Comparison of ENCODE assay signal across 21 cellular contexts in genomic region chr5:146528232-146528631, GRCh38. TPM values are rescaled to one million over a fixed set of nuclear protein-coding genes. Genes with fewer than 3 reads are reported as not detected.
A peak's percentile ranks its signal among the peaks of the same experiment; 100 is the strongest.
DNase-seq lines count a peak whose midpoint lies in the region; ATAC-seq, FAIRE-seq and TF ChIP-seq lines count a peak whose summit lies in the region.
"Had no signal": no experiment of that assay in that cellular context is flagged by ENCODE, and none has a peak within 500 bp of the region (broad histone marks: within the 10 kb centered on the region; RNA-seq: fewer than 3 reads in every experiment).

No MANE protein-coding gene starts in this region.

- no peak for FAIRE-seq in endothelial cell of umbilical vein (lab: Jason Lieb, UNC)

- POLR2A ChIA-PET in HCT116 (lab: Charles Lee) = interaction anchor here (0.8 kb wide), 1 partner anchor 12 kb away, joined by 3 read pairs; the partner anchor contains the start of gene GPR151
- POLR2A ChIA-PET in PC-9 (lab: Charles Lee; ENCODE audit: unreplicated experiment) = no interaction called here
- POLR2A ChIA-PET in endothelial cell of umbilical vein (lab: Charles Lee) = no interaction called here

- peak; percentile 67 for TF ChIP-seq RAD21 in HCT116 (IDR thresholded peaks at IDR 0.05; ENCODE audit: low read depth)

- CTCF ChIA-PET in HCT116 (lab: Charles Lee) (interaction anchor here (1.0 to 2.0 kb wide), 5 partner anchors 11 to 661 kb away, joined by 3 to 10 read pairs (median 4); partner anchors contain the start of gene TCERG1), PC-9 (lab: Charles Lee) (interaction anchor here (0.5 kb wide), 1 partner anchor 11 kb away, joined by 9 read pairs; no protein-coding TSS in a partner anchor), endothelial cell of umbilical vein (lab: Charles Lee) (interaction anchor here (0.5 to 2.1 kb wide), 12 partner anchors 12 to 661 kb away, joined by 3 to 14 read pairs (median 4); partner anchors contain the start of gene GPR151)

- intact Hi-C loops in HCT116 (cut with micrococcal nuclease) (no loop called here), PC-9 (cut with micrococcal nuclease; ENCODE audit: unreplicated experiment) (no loop called here), endothelial cell of umbilical vein (cut with micrococcal nuclease) (loop anchor here (1.0 kb wide), 1 partner anchor 62 kb away; no protein-coding TSS in a partner anchor), gastrocnemius medialis (cut with DNase I; ENCODE audit: low total_unique reads) (no loop called here)

- no peaks in the 10 kb centered on the region for H3K9me1 ChIP-seq in endothelial cell of umbilical vein (replicated peaks; ENCODE audit: control insufficient read depth, extremely low read depth, insufficient read depth, low read length)

- H3K9me2 ChIP-seq in HCT116 (ENCODE audit: insufficient read depth) = no peaks in the 10 kb centered on the region
- no peaks in the 10 kb centered on the region for H3K9me2 ChIP-seq in PC-9 (ENCODE audit: insufficient read depth)
- H3K9me2 ChIP-seq in GM23248 (ENCODE audit: insufficient read depth) = no peaks in the 10 kb centered on the region

- no peak overlapping the region for H3K9ac ChIP-seq in HCT116 (ENCODE audit: low read length)
- no peak overlapping the region for H3K9ac ChIP-seq in endothelial cell of umbilical vein (replicated peaks; ENCODE audit: extremely low read depth, insufficient read depth, low read length)
- H3K9ac ChIP-seq in GM23248 = no peak overlapping the region
- H3K9ac ChIP-seq: BLaER1 had no signal

- peaks cover 7% of the 10 kb centered on the region for H3K27me3 ChIP-seq in HCT116 (ENCODE audit: insufficient read depth, low read length)
- H3K27me3 ChIP-seq in PC-9 (ENCODE audit: insufficient read depth, low read depth) = peaks cover 29% of the 10 kb centered on the region
- peaks cover 7 to 10% of the 10 kb centered on the region in 2 experiments for H3K27me3 ChIP-seq in endothelial cell of umbilical vein (ENCODE audit: control insufficient read depth in 2 of 2, insufficient read depth in 2 of 2, low read length in 2 of 2)
- H3K27me3 ChIP-seq in GM23248 (replicated peaks; ENCODE audit: insufficient read depth) = peaks cover 15% of the 10 kb centered on the region
- H3K27me3 ChIP-seq in gastrocnemius medialis = no peaks in the 10 kb centered on the region
- H3K27me3 ChIP-seq: BLaER1 had no signal

- no peak overlapping the region for H2AFZ ChIP-seq in HCT116 (ENCODE audit: low read depth, low read length, poor library complexity, severe bottlenecking)
- H2AFZ ChIP-seq in PC-9 = no peak overlapping the region
- no peak overlapping the region for H2AFZ ChIP-seq in endothelial cell of umbilical vein (ENCODE audit: low read depth, low read length)
- H2AFZ ChIP-seq in GM23248 = no peak overlapping the region

- no peaks in the 10 kb centered on the region for H3F3A ChIP-seq in PC-9 (ENCODE audit: insufficient read depth, low read depth)
- no peaks in the 10 kb centered on the region for H3F3A ChIP-seq in GM23248 (ENCODE audit: insufficient read depth)

- no peak overlapping the region for H3K4me3 ChIP-seq in HCT116 (replicated peaks in 1 of 2; ENCODE audit: low read depth in 1 of 2, low read length in 2 of 2)
- no peak overlapping the region for H3K4me3 ChIP-seq in PC-9
- H3K4me3 ChIP-seq in endothelial cell of umbilical vein (replicated peaks in 1 of 3; ENCODE audit: insufficient read depth in 1 of 3, low read depth in 1 of 3, low read length in 3 of 3) = no peak overlapping the region
- H3K4me3 ChIP-seq in GM23248 = no peak overlapping the region
- no peak overlapping the region for H3K4me3 ChIP-seq in gastrocnemius medialis
- H3K4me3 ChIP-seq: BLaER1, left ventricle myocardium inferior, psoas muscle had no signal

- BruUV-seq in HCT116 (replicated peaks; lab: Mats Ljungman, UMichigan) (no TSS peak), PC-9 (replicated peaks; lab: Mats Ljungman, UMichigan) (no TSS peak), endothelial cell of umbilical vein (replicated peaks; lab: Mats Ljungman, UMichigan) (no TSS peak)

- no peaks in the 10 kb centered on the region for H3K79me2 ChIP-seq in HCT116 (ENCODE audit: insufficient read depth, low read length)
- H3K79me2 ChIP-seq in PC-9 (ENCODE audit: low read depth) = no peaks in the 10 kb centered on the region
- H3K79me2 ChIP-seq in endothelial cell of umbilical vein (ENCODE audit: control insufficient read depth, insufficient read depth, low read length) = no peaks in the 10 kb centered on the region
- no peaks in the 10 kb centered on the region for H3K79me2 ChIP-seq in GM23248 (ENCODE audit: insufficient read depth)

- no peak overlapping the region for H3K4me3 Mint-ChIP-seq in glutamatergic neuron (ENCODE audit: unreplicated experiment)
- H3K4me3 Mint-ChIP-seq: activated CD4-positive, alpha-beta T cell treated with anti-CD3 and anti-CD28 coated beads, Interleukin-2, amount 10 ng/mL, durations not matched to agents 24 days and 14 days; HFFc6; naive B cell had no signal

- H3K4me1 Mint-ChIP-seq in glutamatergic neuron (ENCODE audit: low read depth, unreplicated experiment) = no peaks in the 10 kb centered on the region

- peaks cover 0 to under 1% of the 10 kb centered on the region in 2 experiments; a peak in 1 of 4 replicates for H3K4me1 ChIP-seq in HCT116 (ENCODE audit: control insufficient read depth in 1 of 2, insufficient read depth in 2 of 2, low read length in 2 of 2)
- H3K4me1 ChIP-seq in PC-9 (replicated peaks; ENCODE audit: insufficient read depth) = no peaks in the 10 kb centered on the region
- no peaks in the 10 kb centered on the region for H3K4me1 ChIP-seq in endothelial cell of umbilical vein (ENCODE audit: control insufficient read depth, extremely low read depth, insufficient read depth, low read length)
- H3K4me1 ChIP-seq in GM23248 (ENCODE audit: insufficient read depth) = no peaks in the 10 kb centered on the region
- no peaks in the 10 kb centered on the region for H3K4me1 ChIP-seq in gastrocnemius medialis
- H3K4me1 ChIP-seq: left ventricle myocardium inferior, psoas muscle had no signal

- no peaks in the 10 kb centered on the region for H4K20me1 ChIP-seq in HCT116 (ENCODE audit: insufficient read depth)
- peaks cover 3% of the 10 kb centered on the region; the same call in 1 of the 2 replicates for H4K20me1 ChIP-seq in PC-9 (ENCODE audit: insufficient read depth)
- H4K20me1 ChIP-seq in endothelial cell of umbilical vein (replicated peaks; ENCODE audit: control insufficient read depth, extremely low read depth, insufficient read depth, low read length) = no peaks in the 10 kb centered on the region
- H4K20me1 ChIP-seq in GM23248 (ENCODE audit: insufficient read depth) = no peaks in the 10 kb centered on the region
- H4K20me1 ChIP-seq: BLaER1 had no signal

- no peak overlapping the region for H3K4me2 ChIP-seq in HCT116 (ENCODE audit: low read length)
- no peak overlapping the region for H3K4me2 ChIP-seq in PC-9
- no peak overlapping the region for H3K4me2 ChIP-seq in endothelial cell of umbilical vein (ENCODE audit: insufficient read depth, low read length)
- no peak overlapping the region for H3K4me2 ChIP-seq in GM23248 (ENCODE audit: unreplicated experiment)
- H3K4me2 ChIP-seq: BLaER1 had no signal

- dilution Hi-C loops in endothelial cell of umbilical vein (cut with MboI; ENCODE audit: extremely low pct_ligation_motif_present, low sequenced_read_pairs) = no loop called here

- in situ Hi-C loops in GM23248 (cut with MboI) = loop anchor here (25.0 kb wide), 1 partner anchor 1034 kb away; no protein-coding TSS in a partner anchor
- in situ Hi-C loops in gastrocnemius medialis (cut with MboI; ENCODE audit: low sequenced_read_pairs in 4 of 4) = loop anchor here (25.0 kb wide), 2 partner anchors 659 to 1059 kb away; no protein-coding TSS in a partner anchor

- H3K27me3 Mint-ChIP-seq in glutamatergic neuron (ENCODE audit: unreplicated experiment) = peaks cover 3% of the 10 kb centered on the region

- H3K27ac ChIP-seq in HCT116 (ENCODE audit: low read depth, low read length) (no peak overlapping the region), PC-9 (no peak overlapping the region), endothelial cell of umbilical vein (ENCODE audit: insufficient read depth, low read depth, low read length) (no peak overlapping the region), GM23248 (no peak overlapping the region), gastrocnemius medialis (no peak overlapping the region)
- H3K27ac ChIP-seq: BLaER1, left ventricle myocardium inferior, psoas muscle had no signal

- WGBS in GM23248 (ENCODE audit: low coverage in 1 of 2, low lambda C conversion rate in 2 of 2, missing lambda C conversion rate in 2 of 2), 2 experiments = 34% methylated on average over 4 of the region's 4 CpGs

- no peaks in the 10 kb centered on the region for H3K36me3 Mint-ChIP-seq in glutamatergic neuron (ENCODE audit: unreplicated experiment)
- H3K36me3 Mint-ChIP-seq: naive B cell had no signal

- H3K27ac Mint-ChIP-seq in glutamatergic neuron (ENCODE audit: unreplicated experiment) = no peak overlapping the region
- H3K27ac Mint-ChIP-seq: activated CD4-positive, alpha-beta T cell treated with anti-CD3 and anti-CD28 coated beads, Interleukin-2, amount 10 ng/mL, durations not matched to agents 24 days and 14 days; HFFc6; naive B cell had no signal

- RAD21 ChIA-PET in HCT116 (lab: Charles Lee; ENCODE audit: low non-redundant PET in 1 of 2, low total read pairs in 2 of 2, uncharacterized antibody in 2 of 2, unreplicated experiment in 2 of 2) = no interaction called here

- ATAC-seq in HCT116 = peak; percentile 38
- ATAC-seq in gastrocnemius medialis = no peak
- ATAC-seq: esophagus mucosa, psoas muscle had no signal

- DNase-seq in Ammon's horn (ENCODE audit: low spot score) = peak; percentile 46
- DNase-seq in HCT116 (ENCODE audit: low read depth, low spot score) = no peak
- no peak for DNase-seq in PC-9
- DNase-seq in endothelial cell of umbilical vein (ENCODE audit: low read depth, low spot score) = peak; percentile 29
- DNase-seq in GM23248 = no peak
- DNase-seq in gastrocnemius medialis = no peak
- no peak for DNase-seq in glutamatergic neuron
- no peak for DNase-seq in NCI-H2029 (lab: John Stamatoyannopoulos, UW)
- DNase-seq: activated CD4-positive, alpha-beta T cell treated with anti-CD3 and anti-CD28 coated beads, Interleukin-2, amount 10 ng/mL, durations not matched to agents 24 days and 14 days; activated T-cell treated with anti-CD3 and anti-CD28 coated beads for 4 hours; HFFc6; left ventricle myocardium inferior; naive B cell; NCI-H1417; psoas muscle; stimulated activated CD4-positive, alpha-beta T cell treated with anti-CD3 and anti-CD28 coated beads, Interleukin-15, amount 100 ng/mL, for 24 hours had no signal

- TF ChIP-seq POLR2A in HCT116 (IDR thresholded peaks at IDR 0.05; ENCODE audit: borderline replicate concordance, extremely low read depth, insufficient read depth, insufficient read length) (no peak), endothelial cell of umbilical vein (IDR thresholded peaks at IDR 0.05; ENCODE audit: low read depth, low read length) (no peak), gastrocnemius medialis (IDR thresholded peaks at IDR 0.05) (no peak)

- peak; percentile 26 to 46 (median 34); a peak in 4 of 6 replicates for TF ChIP-seq CTCF in HCT116 (IDR thresholded peaks at IDR 0.05 in 2 of 3, conservative IDR thresholded peaks at IDR 0.05 in 1 of 3; ENCODE audit: borderline replicate concordance in 1 of 3, insufficient read depth in 1 of 3, low read depth in 2 of 3, low read length in 2 of 3)
- TF ChIP-seq CTCF in PC-9 (conservative IDR thresholded peaks at IDR 0.05) = 0 out of 2 replicates have a peak, but pooled peaks have one; percentile 16
- peak; percentile 15 to 16 for TF ChIP-seq CTCF in endothelial cell of umbilical vein (IDR thresholded peaks at IDR 0.05; ENCODE audit: extremely low read depth in 1 of 2, insufficient read depth in 1 of 2, low read depth in 1 of 2, low read length in 2 of 2)
- no peak for TF ChIP-seq CTCF in gastrocnemius medialis (IDR thresholded peaks at IDR 0.05 in 4 of 5, conservative IDR thresholded peaks at IDR 0.05 in 1 of 5)
- no peak for TF ChIP-seq CTCF in glutamatergic neuron (IDR thresholded peaks at IDR 0.05; ENCODE audit: partially characterized antibody, unreplicated experiment)

- H3K9me3 ChIP-seq in HCT116 (ENCODE audit: control insufficient read depth in 1 of 2, insufficient read depth in 1 of 2, low read depth in 1 of 2, low read length in 2 of 2) (no peaks in the 10 kb centered on the region), PC-9 (ENCODE audit: insufficient read depth, low read depth) (no peaks in the 10 kb centered on the region), endothelial cell of umbilical vein (replicated peaks; ENCODE audit: control insufficient read depth, insufficient read depth, low read length) (no peaks in the 10 kb centered on the region), GM23248 (ENCODE audit: low read depth) (no peaks in the 10 kb centered on the region), gastrocnemius medialis (no peaks in the 10 kb centered on the region)
- H3K9me3 ChIP-seq: BLaER1, left ventricle myocardium inferior, psoas muscle had no signal

- no peaks in the 10 kb centered on the region for H3K9me3 Mint-ChIP-seq in glutamatergic neuron (ENCODE audit: unreplicated experiment)
- H3K9me3 Mint-ChIP-seq: activated CD4-positive, alpha-beta T cell treated with anti-CD3 and anti-CD28 coated beads, Interleukin-2, amount 10 ng/mL, durations not matched to agents 24 days and 14 days; HFFc6; naive B cell had no signal

- H3K36me3 ChIP-seq in HCT116 (ENCODE audit: control insufficient read depth in 1 of 2, insufficient read depth in 2 of 2, low read length in 2 of 2) (no peaks in the 10 kb centered on the region), PC-9 (ENCODE audit: low read depth) (no peaks in the 10 kb centered on the region), endothelial cell of umbilical vein (ENCODE audit: control insufficient read depth in 2 of 2, extremely low read depth in 1 of 2, insufficient read depth in 2 of 2, low read length in 2 of 2) (no peaks in the 10 kb centered on the region), GM23248 (ENCODE audit: low read depth) (no peaks in the 10 kb centered on the region), gastrocnemius medialis (no peaks in the 10 kb centered on the region)
- H3K36me3 ChIP-seq: BLaER1, left ventricle myocardium inferior had no signal

RNA-seq across cellular contexts. Expression of gene GPR151, which starts 12.2 kb away (rescaled TPM):
- not detected for total RNA-seq in HCT116 (2021; ENCODE audit: unreplicated experiment)
- not detected in 2 replicates for polyA plus RNA-seq in HCT116 (2012)
- total RNA-seq in PC-9 (2021) = not detected in 2 replicates
- not detected in 2 replicates for total RNA-seq in endothelial cell of umbilical vein
- polyA plus RNA-seq in endothelial cell of umbilical vein = 0.06 and 0.08 TPM in 2 replicates
- 0.03 and 0.06 TPM in 2 replicates for polyA plus RNA-seq in endothelial cell of umbilical vein (2011; cell fraction: cytosol; rRNA removed)
- polyA plus RNA-seq in endothelial cell of umbilical vein (2011; cell fraction: nucleus; rRNA removed) = 0.04 TPM in 1 of 2 replicates, not detected in the other
- polyA plus RNA-seq in endothelial cell of umbilical vein (2012) = 0.08 TPM in 1 of 2 replicates, not detected in the other
- 0.15 TPM in 1 of 2 replicates, not detected in the other for polyA minus RNA-seq in endothelial cell of umbilical vein
- not detected for polyA minus RNA-seq in endothelial cell of umbilical vein (2011; cell fraction: cytosol; rRNA and poly(A)+ RNA removed)
- polyA minus RNA-seq in endothelial cell of umbilical vein (2011; cell fraction: nucleus; rRNA and poly(A)+ RNA removed) = not detected in 2 replicates
- not detected in 2 replicates for total RNA-seq in GM23248 (2014; rRNA removed; shearing (Covaris generic))
- not detected in 2 replicates for polyA plus RNA-seq in GM23248 (2016; fragmentation: Nextera tagmentation; extraction: Ambion mirVana)
- not detected for total RNA-seq in gastrocnemius medialis
- total RNA-seq in glutamatergic neuron (ENCODE audit: unreplicated experiment) = not detected
- total RNA-seq: activated CD4-positive, alpha-beta T cell treated with anti-CD3 and anti-CD28 coated beads, Interleukin-2, amount 10 ng/mL, durations not matched to agents 24 days and 14 days; Daoy; esophagus mucosa; HFFc6; left ventricle myocardium inferior; psoas muscle; subcutaneous adipose tissue; T-helper 2 cell treated with Interferon-gamma antibody and Interleukin-4, amounts not matched to agents 100 ng/mL and 5 ng/mL, for 36 hours had no signal
- polyA plus RNA-seq: psoas muscle had no signal

Comparison
In these comparisons a context has a peak if more than half of its experiments do, and no peak if none do; other contexts are left out.
1. DNase-seq: peak in Ammon's horn (single experiment) and endothelial cell of umbilical vein (single experiment); none in HCT116 (single experiment), PC-9 (0 of 2), GM23248 (single experiment), gastrocnemius medialis (0 of 2), glutamatergic neuron (single experiment) and NCI-H2029 (single experiment).
2. CTCF ChIP-seq: peak in HCT116 (3 of 3), PC-9 (single experiment) and endothelial cell of umbilical vein (2 of 2); none in gastrocnemius medialis (0 of 5) and glutamatergic neuron (single experiment).